11 cellular contexts compared by ENCODE assay signal in genomic region chr2:197893403-197894177, GRCh38.
DNase-seq lines count a peak whose midpoint lies in the region; ATAC-seq and TF ChIP-seq lines count a peak whose summit lies in the region.
"Had no signal": no experiment of that assay in that cellular context is flagged by ENCODE, and none has a peak within 500 bp of the region (broad histone marks: within the 10 kb centered on the region; RNA-seq: fewer than 3 reads in every experiment).

No MANE protein-coding gene starts in this region.

- H3K27me3 ChIP-seq in MM.1S (replicated peaks; ENCODE audit: insufficient read depth, low read length): no peaks in the 10 kb centered on the region
- H3K27me3 ChIP-seq in tibial nerve: no peaks in the 10 kb centered on the region

- DNase-seq in ELF-1 (ENCODE audit: low read depth, low spot score) (peak; percentile 21), MM.1S (peak; percentile 32), left ventricle myocardium superior (peak; percentile 60), tibial nerve (ENCODE audit: low spot score in 2 of 2) (no peak), AG08395 (ENCODE audit: low spot score) (no peak), NCI-H1092 treated with DMSO at 0.1 percent for 48 hours (lab: John Stamatoyannopoulos, UW) (no peak)
- DNase-seq in stimulated activated CD4-positive, alpha-beta T cell treated with anti-CD3 and anti-CD28 coated beads, Interleukin-12 subunit alpha, Interleukin-12 subunit beta, amount 100 ng/mL, for 4 hours: no peak
- DNase-seq: activated gamma-delta T cell treated with Interleukin-2 at 50 U/mL for 16 hours, NCI-H1436 treated with DMSO at 0.1 percent for 48 hours had no signal

- peak overlapping the region; percentile 2 for H3K4me2 ChIP-seq in MM.1S (ENCODE audit: low read depth, low read length)

- peak; percentile 80 for ATAC-seq in GM19324 (IDR thresholded peaks at IDR 0.05; ENCODE audit: low FRiP score, unreplicated experiment)
- ATAC-seq in left ventricle myocardium superior: peak; percentile 96

- H4K20me1 ChIP-seq in MM.1S (ENCODE audit: insufficient read depth, low read length): no peaks in the 10 kb centered on the region

- WGBS in tibial nerve, 2 donors: 53 to 69% methylated on average over 6 of the region's 6 CpGs

- H3K79me2 ChIP-seq in MM.1S (ENCODE audit: low read length): no peaks in the 10 kb centered on the region

- H3K36me3 ChIP-seq in MM.1S (replicated peaks; ENCODE audit: insufficient read depth, low read length): no peaks in the 10 kb centered on the region
- H3K36me3 ChIP-seq in tibial nerve: no peaks in the 10 kb centered on the region

- no peak for TF ChIP-seq EP300 in tibial nerve (IDR thresholded peaks at IDR 0.05)

- TF ChIP-seq POLR2A in tibial nerve (IDR thresholded peaks at IDR 0.05): no peak

- H3K4me3 ChIP-seq in MM.1S (ENCODE audit: low read length) (no peak overlapping the region), tibial nerve (no peak overlapping the region)
- H3K4me3 ChIP-seq: skin epidermis had no signal

- H3K4me1 ChIP-seq in MM.1S (ENCODE audit: low read length) (peaks cover 13% of the 10 kb centered on the region), tibial nerve (peaks cover 0 to 10% (median 0%) of the 10 kb centered on the region in 4 donors)

- H3F3A ChIP-seq in MM.1S (ENCODE audit: insufficient read depth, low read length): peaks cover 8% of the 10 kb centered on the region; the same call in 1 of the 2 replicates

- no peak overlapping the region for H2AFZ ChIP-seq in MM.1S (ENCODE audit: low read length)

- H3K9me3 ChIP-seq in MM.1S (replicated peaks; ENCODE audit: insufficient read depth, low read length) (no peaks in the 10 kb centered on the region), tibial nerve (no peaks in the 10 kb centered on the region)

- H3K9me2 ChIP-seq in MM.1S (replicated peaks; ENCODE audit: insufficient read depth, low read length): no peaks in the 10 kb centered on the region

- TF ChIP-seq CTCF in MM.1S (IDR thresholded peaks at IDR 0.05; ENCODE audit: low read length) (no peak), tibial nerve (IDR thresholded peaks at IDR 0.05) (no peak)

- intact Hi-C loops in left ventricle myocardium superior (cut with micrococcal nuclease): no loop called here

- H3K9ac ChIP-seq in MM.1S (ENCODE audit: low read length): no peak overlapping the region

- H3K27ac ChIP-seq in MM.1S (ENCODE audit: low read length): no peak overlapping the region
- H3K27ac ChIP-seq in tibial nerve: no peak overlapping the region

Comparison
In these comparisons a context has a peak if more than half of its experiments do, and no peak if none do; other contexts are left out.
1. DNase-seq: peak in ELF-1 (single experiment), MM.1S (single experiment) and left ventricle myocardium superior (single experiment); none in tibial nerve (0 of 2), AG08395 (single experiment), NCI-H1092 treated with DMSO at 0.1 percent for 48 hours (single experiment) and stimulated activated CD4-positive, alpha-beta T cell treated with anti-CD3 and anti-CD28 coated beads, Interleukin-12 subunit alpha, Interleukin-12 subunit beta, amount 100 ng/mL, for 4 hours (single experiment).